18 cellular contexts compared by ENCODE assay signal in genomic region chr18:23853448-23854210, GRCh38.
DNase-seq lines count a peak whose midpoint lies in the region; ATAC-seq, FAIRE-seq and TF ChIP-seq lines count a peak whose summit lies in the region.
"Had no signal": no experiment of that assay in that cellular context is flagged by ENCODE, and none has a peak within 500 bp of the region (broad histone marks: within the 10 kb centered on the region; RNA-seq: fewer than 3 reads in every experiment).

No MANE protein-coding gene starts in this region.

- no peaks in the 10 kb centered on the region for H3K36me3 ChIP-seq in endothelial cell of umbilical vein (ENCODE audit: control insufficient read depth in 2 of 2, extremely low read depth in 1 of 2, insufficient read depth in 2 of 2, low read length in 2 of 2)

- no peaks in the 10 kb centered on the region for H3K27me3 ChIP-seq in endothelial cell of umbilical vein (ENCODE audit: control insufficient read depth in 2 of 2, insufficient read depth in 2 of 2, low read length in 2 of 2)

- no TSS peak for BruUV-seq in endothelial cell of umbilical vein (replicated peaks; lab: Mats Ljungman, UMichigan)

- H2AFZ ChIP-seq in endothelial cell of umbilical vein (ENCODE audit: low read depth, low read length): no peak overlapping the region
- H2AFZ ChIP-seq: GM23248 had no signal

- FAIRE-seq in endothelial cell of umbilical vein (lab: Jason Lieb, UNC): peak; percentile 87

- H3K9me1 ChIP-seq in endothelial cell of umbilical vein (replicated peaks; ENCODE audit: control insufficient read depth, extremely low read depth, insufficient read depth, low read length): no peaks in the 10 kb centered on the region

- CTCF ChIA-PET in RWPE1 (lab: Yijun Ruan, JAX): no interaction called here
- CTCF ChIA-PET in endothelial cell of umbilical vein (lab: Charles Lee): interaction anchor here (0.7 to 1.5 kb wide), 3 partner anchors 8 to 65 kb away, joined by 3 to 4 read pairs (median 3); no protein-coding TSS in a partner anchor

- H3K4me1 ChIP-seq in endothelial cell of umbilical vein (ENCODE audit: control insufficient read depth, extremely low read depth, insufficient read depth, low read length): peaks cover 32% of the 10 kb centered on the region

- peak overlapping the region; percentile 13 for H3K4me2 ChIP-seq in endothelial cell of umbilical vein (ENCODE audit: insufficient read depth, low read length)

- H3K9me3 ChIP-seq in endothelial cell of umbilical vein (replicated peaks; ENCODE audit: control insufficient read depth, insufficient read depth, low read length): no peaks in the 10 kb centered on the region

- TF ChIP-seq POLR2A in endothelial cell of umbilical vein (IDR thresholded peaks at IDR 0.05; ENCODE audit: low read depth, low read length): no peak

- H3K9ac ChIP-seq in endothelial cell of umbilical vein (replicated peaks; ENCODE audit: extremely low read depth, insufficient read depth, low read length): peak overlapping the region; percentile 59
- H3K9ac ChIP-seq: GM23248 had no signal

- dilution Hi-C loops in endothelial cell of umbilical vein (cut with MboI; ENCODE audit: extremely low pct_ligation_motif_present, low sequenced_read_pairs): no loop called here

- H3K27ac ChIP-seq in RWPE1: 0 out of 2 replicates have a peak overlapping the region, but pooled peaks have one; percentile 7
- H3K27ac ChIP-seq in endothelial cell of umbilical vein (ENCODE audit: insufficient read depth, low read depth, low read length): peak overlapping the region; percentile 90
- H3K27ac ChIP-seq: GM23248 had no signal

- POLR2A ChIA-PET in RWPE1 (lab: Yijun Ruan, JAX; ENCODE audit: low non-redundant PET) (no interaction called here), endothelial cell of umbilical vein (lab: Charles Lee) (no interaction called here)

- TF ChIP-seq CTCF in RWPE1 (conservative IDR thresholded peaks at IDR 0.05; ENCODE audit: low read depth) (no peak), endothelial cell of umbilical vein (IDR thresholded peaks at IDR 0.05; ENCODE audit: extremely low read depth in 1 of 2, insufficient read depth in 1 of 2, low read depth in 1 of 2, low read length in 2 of 2) (no peak)

- H4K20me1 ChIP-seq in endothelial cell of umbilical vein (replicated peaks; ENCODE audit: control insufficient read depth, extremely low read depth, insufficient read depth, low read length): no peaks in the 10 kb centered on the region

- DNase-seq in NOMO-1 treated with DMSO at 0.1 percent for 48 hours (lab: John Stamatoyannopoulos, UW; ENCODE audit: unreplicated experiment): peak; percentile 3
- no peak for DNase-seq in NOMO-1 treated with dmso at 0.1 percent for 144 hours (lab: John Stamatoyannopoulos, UW; ENCODE audit: unreplicated experiment)
- no peak for DNase-seq in RWPE1 (ENCODE audit: low spot score)
- DNase-seq in endothelial cell of umbilical vein (ENCODE audit: low read depth, low spot score): peak; percentile 82
- DNase-seq in ureter (ENCODE audit: low spot score): peak; percentile 34
- DNase-seq in globus pallidus (ENCODE audit: low spot score): no peak
- DNase-seq: 8988T, DMS79 treated with DMSO at 0.1 percent for 48 hours, GM23248, NCI-H1694 treated with DMSO at 0.1 percent for 48 hours, NCI-H2107, NCI-H2227 treated with DMSO at 0.1 percent for 48 hours, NCI-H524, NCI-H82, SW 1271 had no signal

- no peaks in the 10 kb centered on the region for H3K79me2 ChIP-seq in endothelial cell of umbilical vein (ENCODE audit: control insufficient read depth, insufficient read depth, low read length)

- intact Hi-C loops in endothelial cell of umbilical vein (cut with micrococcal nuclease): loop anchor here (1.0 kb wide), 3 partner anchors 15 to 59 kb away; no protein-coding TSS in a partner anchor

- ATAC-seq in GM21737 (IDR thresholded peaks at IDR 0.05; ENCODE audit: unreplicated experiment) (no peak), GM21390 (IDR thresholded peaks at IDR 0.05; ENCODE audit: unreplicated experiment) (no peak)
- ATAC-seq: Panc1 had no signal

- no peak overlapping the region for H3K4me3 ChIP-seq in endothelial cell of umbilical vein (replicated peaks in 1 of 3; ENCODE audit: insufficient read depth in 1 of 3, low read depth in 1 of 3, low read length in 3 of 3)
- H3K4me3 ChIP-seq: GM23248 had no signal

TF ChIP-seq in endothelial cell of umbilical vein, 7 proteins besides CTCF, POLR2A, EP300 and RAD21:
- TF ChIP-seq JUN (IDR thresholded peaks at IDR 0.05; ENCODE audit: borderline replicate concordance, insufficient read depth, insufficient read length, low read depth): peak; percentile 83
- no peak for TF ChIP-seq EZH2 (IDR thresholded peaks at IDR 0.05; ENCODE audit: borderline replicate concordance, low read depth, low read length, severe bottlenecking)

Comparison
In these comparisons a context has a peak if more than half of its experiments do, and no peak if none do; other contexts are left out.
1. DNase-seq: peak in NOMO-1 treated with DMSO at 0.1 percent for 48 hours (single experiment), endothelial cell of umbilical vein (single experiment) and ureter (single experiment); none in NOMO-1 treated with dmso at 0.1 percent for 144 hours (single experiment), RWPE1 (single experiment) and globus pallidus (single experiment).